Comparison of ENCODE assay signal across 25 cellular contexts in genomic region chr6:3898270-3898994, GRCh38.
"Had no signal": no experiment of that assay in that cellular context is flagged by ENCODE, and none has a peak within 500 bp of the region (broad histone marks: within the 10 kb centered on the region; RNA-seq: fewer than 3 reads in every experiment).

No MANE protein-coding gene starts in this region.

- ATAC-seq: activated CD4-positive, alpha-beta T cell treated with anti-CD3 and anti-CD28 coated beads for 36 hours; activated CD8-positive, alpha-beta memory T cell treated with anti-CD3 and anti-CD28 coated beads, Interleukin-2, amount 10 ng/mL, durations not matched to agents 7 days and 5 days; activated CD8-positive, alpha-beta T cell treated with anti-CD3 and anti-CD28 coated beads, Interleukin-2, amount 10 ng/mL, durations not matched to agents 7 days and 5 days; activated naive CD8-positive, alpha-beta T cell treated with anti-CD3 and anti-CD28 coated beads, Interleukin-2, amount 50 U/mL, for 24 hours; mucosa of descending colon; natural killer cell treated with Interleukin-12 subunit alpha and Interleukin-12 subunit beta and Interleukin-15 and Interleukin-18, amount 100 ng/mL, for 72 hours; sciatic nerve; stimulated activated memory B cell treated with anti-CD40 and anti-IgM and Interleukin-4, amounts not matched to agents 10 μg/mL and 1 μg/mL and 100 μg/mL, for 72 hours had no signal

- H3K4me3 ChIP-seq: breast epithelium, left ventricle myocardium inferior, mucosa of descending colon, stomach, thyroid gland, upper lobe of left lung, vagina had no signal

- DNase-seq: activated CD4-positive, alpha-beta T cell treated with anti-CD3 and anti-CD28 coated beads for 36 hours; activated CD4-positive, CD25-positive, alpha-beta regulatory T cell; activated CD8-positive, alpha-beta memory T cell treated with anti-CD3 and anti-CD28 coated beads, Interleukin-2, amount 10 ng/mL, durations not matched to agents 7 days and 5 days; activated CD8-positive, alpha-beta T cell treated with anti-CD3 and anti-CD28 coated beads, Interleukin-2, amount 10 ng/mL, durations not matched to agents 7 days and 5 days; activated naive CD8-positive, alpha-beta T cell treated with anti-CD3 and anti-CD28 coated beads, Interleukin-2, amount 50 U/mL, for 24 hours; activated T-cell treated with anti-CD3 and anti-CD28 coated beads, Interleukin-2, amount 50 U/mL, for 48 hours; amygdala; central memory CD4-positive, alpha-beta T cell; foreskin melanocyte; glutamatergic neuron; left ventricle myocardium inferior; mucosa of descending colon; posterior cingulate gyrus; small intestine; stimulated activated CD4-positive, alpha-beta T cell treated with anti-CD3 and anti-CD28 coated beads, Interleukin-1b, Interleukin-23, amount 100 ng/mL, for 48 hours; stimulated activated CD4-positive, alpha-beta T cell treated with anti-CD3 and anti-CD28 coated beads, Interleukin-4, amount 100 ng/mL, for 4 hours; stimulated activated CD8-positive, alpha-beta memory T cell treated with anti-CD3 and anti-CD28 coated beads, Interleukin-4, amount 100 ng/mL, for 48 hours; stomach; thyroid gland; upper lobe of left lung had no signal
